1 cellular context compared by ENCODE assay signal in genomic region chr7:151628846-151629604, GRCh38.
TF ChIP-seq lines count a peak whose summit lies in the region.

No MANE protein-coding gene starts in this region.

TF ChIP-seq in IMR-90, 13 proteins besides CTCF, POLR2A, EP300 and RAD21:
- no peak for TF ChIP-seq SMC3 (IDR thresholded peaks at IDR 0.05; ENCODE audit: low read depth, low read length)
- no peak for TF ChIP-seq MXI1 (IDR thresholded peaks at IDR 0.05; ENCODE audit: borderline replicate concordance, low read depth, low read length)
- no peak for TF ChIP-seq FOS (IDR thresholded peaks at IDR 0.05; ENCODE audit: low read depth, low read length)
- no peak for TF ChIP-seq USF2 (IDR thresholded peaks at IDR 0.05; ENCODE audit: low read depth, low read length)
- TF ChIP-seq RFX5 (IDR thresholded peaks at IDR 0.05; ENCODE audit: low read depth, low read length), result no peak
- no peak for TF ChIP-seq MAFK (IDR thresholded peaks at IDR 0.05; ENCODE audit: low read depth, low read length)
- TF ChIP-seq MAZ (IDR thresholded peaks at IDR 0.05; ENCODE audit: borderline replicate concordance, low read depth, low read length), result no peak
- TF ChIP-seq BHLHE40 (IDR thresholded peaks at IDR 0.05; ENCODE audit: low read depth, low read length), result no peak
- no peak for TF ChIP-seq CEBPB (IDR thresholded peaks at IDR 0.05; ENCODE audit: low read depth, low read length)
- no peak for TF ChIP-seq ELK1 (IDR thresholded peaks at IDR 0.05; ENCODE audit: borderline replicate concordance, low read depth, low read length)
- TF ChIP-seq RCOR1 (IDR thresholded peaks at IDR 0.05; ENCODE audit: insufficient replicate concordance, low read length), result no peak
- TF ChIP-seq CHD1 (IDR thresholded peaks at IDR 0.05; ENCODE audit: low read depth, low read length), result no peak
- TF ChIP-seq NFE2L2 (IDR thresholded peaks at IDR 0.05; ENCODE audit: low read depth, low read length), result no peak
